ENCODE assay signal across 21 cellular contexts in the genomic region with DNA sequence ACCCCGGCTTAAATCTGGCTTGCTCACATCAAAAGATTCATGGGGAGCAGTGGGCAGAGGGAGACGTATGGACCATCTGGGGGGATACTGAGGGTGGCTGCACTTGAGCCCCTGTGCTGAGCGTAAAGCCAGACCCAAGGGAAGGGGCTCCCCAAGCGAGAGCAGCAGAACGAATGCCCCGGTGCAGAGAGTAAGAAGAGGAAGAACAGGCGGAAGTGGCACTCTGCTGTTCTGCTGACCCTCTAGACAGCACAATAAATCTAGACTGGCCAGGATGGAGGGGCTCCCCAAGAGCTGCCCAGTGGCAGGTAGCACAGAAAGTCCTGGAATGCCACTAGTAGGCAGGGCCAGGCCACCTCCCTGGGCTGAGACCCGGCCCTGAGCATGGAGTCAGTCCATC.
DNase-seq lines count a peak whose midpoint lies in the region; ATAC-seq and TF ChIP-seq lines count a peak whose summit lies in the region.
"Had no signal": no experiment of that assay in that cellular context is flagged by ENCODE, and none has a peak within 500 bp of the region (broad histone marks: within the 10 kb centered on the region; RNA-seq: fewer than 3 reads in every experiment).

No MANE protein-coding gene starts in this region.

- H3K4me1 ChIP-seq in cardiac muscle cell (ENCODE audit: low read depth) = peaks cover 87% of the 10 kb centered on the region
- no peaks in the 10 kb centered on the region for H3K4me1 ChIP-seq in naive thymus-derived CD4-positive, alpha-beta T cell (ENCODE audit: control insufficient read depth in 2 of 2, insufficient read depth in 2 of 2, low read length in 2 of 2)

- no peak overlapping the region for H3K4me3 Mint-ChIP-seq in brain
- H3K4me3 Mint-ChIP-seq in naive thymus-derived CD4-positive, alpha-beta T cell = peak overlapping the region in 2 of 10 donors; percentile 21 to 26
- H3K4me3 Mint-ChIP-seq: activated CD8-positive, alpha-beta T cell treated with anti-CD3 and anti-CD28 coated beads, Interleukin-2, amount 10 ng/mL, durations not matched to agents 7 days and 5 days; activated T-cell treated with anti-CD3 and anti-CD28 coated beads, Interleukin-2, amount 50 U/mL, for 4 hours had no signal

- intact Hi-C loops in left ventricle myocardium superior (cut with micrococcal nuclease) (no loop called here), lower leg skin (cut with DNase I; ENCODE audit: low total_unique reads) (no loop called here)
- intact Hi-C loops in naive thymus-derived CD4-positive, alpha-beta T cell (cut with micrococcal nuclease) = no loop called here

- TF ChIP-seq CTCF in cardiac muscle cell (IDR thresholded peaks at IDR 0.05; ENCODE audit: low read depth, low read length) (no peak), brain (conservative IDR thresholded peaks at IDR 0.05) (no peak), lower leg skin (IDR thresholded peaks at IDR 0.05) (no peak)

- 69 to 83% methylated on average over 8 of the region's 8 CpGs for WGBS in lower leg skin, 2 donors

- DNase-seq in cardiac muscle cell (ENCODE audit: low read depth in 1 of 2, low spot score in 1 of 2) = no peak
- DNase-seq in left ventricle myocardium superior = no peak
- no peak for DNase-seq in naive thymus-derived CD4-positive, alpha-beta T cell
- DNase-seq in lower leg skin (ENCODE audit: low spot score in 2 of 2) = no peak
- DNase-seq in middle frontal gyrus (ENCODE audit: extremely low spot score, low spot score) = no peak
- DNase-seq: activated CD4-positive, CD25-positive, alpha-beta regulatory T cell treated with anti-CD3 and anti-CD28 coated beads, Interleukin-2, amount 50 U/mL, for 72 hours; activated CD8-positive, alpha-beta T cell treated with anti-CD3 and anti-CD28 coated beads, Interleukin-2, amount 10 ng/mL, durations not matched to agents 7 days and 5 days; activated naive CD4-positive, alpha-beta T cell; activated T-cell treated with anti-CD3 and anti-CD28 coated beads, Interleukin-2, amount 50 U/mL, for 4 hours; dermis blood vessel endothelial cell; left lung; NCI-H1105 treated with DMSO at 0.1 percent for 48 hours; NCI-H524 treated with DMSO at 0.1 percent for 48 hours; spleen; stimulated activated CD4-positive, alpha-beta T cell treated with anti-CD3 and anti-CD28 coated beads, Interleukin-4, amount 100 ng/mL, for 24 hours had no signal

- POLR2A ChIA-PET in naive thymus-derived CD4-positive, alpha-beta T cell (lab: Charles Lee) = no interaction called here

- peaks cover 0 to 4% (median 0%) of the 10 kb centered on the region in 5 experiments for H3K9me3 Mint-ChIP-seq in brain
- no peaks in the 10 kb centered on the region for H3K9me3 Mint-ChIP-seq in naive thymus-derived CD4-positive, alpha-beta T cell
- H3K9me3 Mint-ChIP-seq: activated T-cell treated with anti-CD3 and anti-CD28 coated beads, Interleukin-2, amount 50 U/mL, for 4 hours; type B pancreatic cell had no signal

- H3K9me3 ChIP-seq in cardiac muscle cell (ENCODE audit: low read depth) = no peaks in the 10 kb centered on the region
- H3K9me3 ChIP-seq in naive thymus-derived CD4-positive, alpha-beta T cell (ENCODE audit: control insufficient read depth in 2 of 3, low read length in 3 of 3) = no peaks in the 10 kb centered on the region
- H3K9me3 ChIP-seq: left lung, neutrophil, spleen had no signal

- H3K4me1 Mint-ChIP-seq in brain = peaks cover 80% of the 10 kb centered on the region
- H3K4me1 Mint-ChIP-seq in naive thymus-derived CD4-positive, alpha-beta T cell = peaks cover 0 to 5% (median 0%) of the 10 kb centered on the region in 7 donors

- ATAC-seq in left ventricle myocardium superior (no peak), GM18498 (IDR thresholded peaks at IDR 0.05; ENCODE audit: unreplicated experiment) (no peak), HG03469 (IDR thresholded peaks at IDR 0.05; ENCODE audit: unreplicated experiment) (no peak)
- peak; percentile 22 for ATAC-seq in naive thymus-derived CD4-positive, alpha-beta T cell
- ATAC-seq: activated T-cell treated with anti-CD3 and anti-CD28 coated beads, Interleukin-2, amount 50 U/mL, for 4 hours; left lung had no signal

- H3K4me3 ChIP-seq in cardiac muscle cell (peak overlapping the region; percentile 11), lower leg skin (ENCODE audit: low read depth, poor library complexity, severe bottlenecking) (no peak overlapping the region)
- no peak overlapping the region for H3K4me3 ChIP-seq in naive thymus-derived CD4-positive, alpha-beta T cell (ENCODE audit: low read length)
- H3K4me3 ChIP-seq: left lung, SK-N-MC had no signal

- H3K27me3 ChIP-seq in cardiac muscle cell = no peaks in the 10 kb centered on the region
- no peaks in the 10 kb centered on the region for H3K27me3 ChIP-seq in naive thymus-derived CD4-positive, alpha-beta T cell (ENCODE audit: control insufficient read depth in 2 of 2, insufficient read depth in 2 of 2, low read length in 2 of 2)

- peak overlapping the region; percentile 99 for H3K27ac ChIP-seq in cardiac muscle cell
- no peak overlapping the region for H3K27ac ChIP-seq in naive thymus-derived CD4-positive, alpha-beta T cell (ENCODE audit: low read depth, low read length)
- H3K27ac ChIP-seq: left lung, neutrophil, SK-N-MC, spleen had no signal

- H3K36me3 Mint-ChIP-seq in brain = no peaks in the 10 kb centered on the region
- H3K36me3 Mint-ChIP-seq in naive thymus-derived CD4-positive, alpha-beta T cell = no peaks in the 10 kb centered on the region
- H3K36me3 Mint-ChIP-seq: type B pancreatic cell had no signal

- H3K36me3 ChIP-seq in cardiac muscle cell = no peaks in the 10 kb centered on the region
- no peaks in the 10 kb centered on the region for H3K36me3 ChIP-seq in naive thymus-derived CD4-positive, alpha-beta T cell (ENCODE audit: control insufficient read depth in 2 of 3, insufficient read depth in 3 of 3, low read length in 3 of 3)
- H3K36me3 ChIP-seq: left lung, neutrophil, spleen had no signal

- peak overlapping the region in 3 of 5 experiments; percentile 22 to 77 (median 54) for H3K27ac Mint-ChIP-seq in brain
- peak overlapping the region in 1 of 9 donors; percentile 20 for H3K27ac Mint-ChIP-seq in naive thymus-derived CD4-positive, alpha-beta T cell
- H3K27ac Mint-ChIP-seq: activated CD8-positive, alpha-beta T cell treated with anti-CD3 and anti-CD28 coated beads, Interleukin-2, amount 10 ng/mL, durations not matched to agents 7 days and 5 days had no signal

- TF ChIP-seq POLR2A in lower leg skin (IDR thresholded peaks at IDR 0.05) = no peak

- CTCF ChIA-PET in naive thymus-derived CD4-positive, alpha-beta T cell (lab: Charles Lee) = no interaction called here

- H3K27me3 Mint-ChIP-seq in brain = peaks cover 25% of the 10 kb centered on the region
- peaks cover 0 to 15% (median 5%) of the 10 kb centered on the region in 5 donors for H3K27me3 Mint-ChIP-seq in naive thymus-derived CD4-positive, alpha-beta T cell
